23 cellular contexts compared by ENCODE assay signal in genomic region chr4:68797048-68797447, GRCh38. TPM values are rescaled to one million over a fixed set of nuclear protein-coding genes. Genes with fewer than 3 reads are reported as not detected.
"Had no signal": no experiment of that assay in that cellular context is flagged by ENCODE, and none has a peak within 500 bp of the region (broad histone marks: within the 10 kb centered on the region; RNA-seq: fewer than 3 reads in every experiment).

No MANE protein-coding gene starts in this region.

- H3K4me2 ChIP-seq: KMS-11 had no signal

- H3K27me3 Mint-ChIP-seq: IgD-negative memory B cell had no signal

- FAIRE-seq: K562 had no signal

- H3K27ac ChIP-seq: KMS-11, RWPE1 had no signal

- H3K9me3 Mint-ChIP-seq: IgD-negative memory B cell had no signal

- H3K4me3 Mint-ChIP-seq: IgD-negative memory B cell had no signal

- H3K27ac Mint-ChIP-seq: IgD-negative memory B cell had no signal

- H3K36me3 Mint-ChIP-seq: IgD-negative memory B cell had no signal

- ATAC-seq: K562, Panc1 had no signal

- DNase-seq: Kasumi-1, MV-4-11, NCI-H1048, NCI-H1105, NCI-H1417, NCI-H1436 treated with DMSO at 0.1 percent for 48 hours, NCI-H1694, NCI-H187 treated with DMSO at 0.1 percent for 48 hours, NCI-H2029 treated with DMSO at 0.1 percent for 48 hours, NCI-H2171 treated with DMSO at 0.1 percent for 48 hours, NCI-H524, NCI-H748 treated with DMSO at 0.1 percent for 48 hours, PC-3, SHP77 had no signal

- H3K9ac ChIP-seq: KMS-11 had no signal

- H3K4me3 ChIP-seq: K562 had no signal

RNA-seq across cellular contexts. Expression of gene UGT2B10, which starts 18.7 kb away (rescaled TPM):
- total RNA-seq: HT1080, M059J, NCI-H460, PC-3, SK-MEL-5 had no signal
- polyA plus RNA-seq: IgD-negative memory B cell, K562 had no signal
